27 cellular contexts compared by ENCODE assay signal in the genomic region with DNA sequence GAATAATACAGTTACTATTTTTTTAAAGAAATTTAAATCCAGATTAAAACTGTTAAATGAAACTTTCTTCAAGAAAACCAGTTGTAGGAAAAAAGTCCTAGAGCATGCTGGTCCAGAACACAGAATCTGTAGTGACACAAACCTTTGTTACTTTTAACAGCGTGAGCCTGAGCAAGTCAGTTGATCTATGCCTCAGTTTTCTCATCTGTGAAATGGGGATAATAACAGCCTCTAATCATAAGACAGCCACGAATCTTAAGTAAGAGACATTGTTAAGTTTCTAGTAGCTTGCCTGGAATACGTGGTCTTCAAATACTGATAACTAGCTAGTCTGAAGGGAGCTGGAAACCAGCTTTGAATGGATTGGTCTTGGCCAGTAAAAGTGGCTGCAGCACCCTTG.
DNase-seq lines count a peak whose midpoint lies in the region; ATAC-seq, FAIRE-seq and TF ChIP-seq lines count a peak whose summit lies in the region.
"Had no signal": no experiment of that assay in that cellular context is flagged by ENCODE, and none has a peak within 500 bp of the region (broad histone marks: within the 10 kb centered on the region; RNA-seq: fewer than 3 reads in every experiment).

No MANE protein-coding gene starts in this region.

- BruUV-seq in IMR-90 (replicated peaks; lab: Mats Ljungman, UMichigan) (no TSS peak), K562 (replicated peaks; lab: Mats Ljungman, UMichigan) (no TSS peak)

- H3K27me3 ChIP-seq in IMR-90 (ENCODE audit: control insufficient read depth, insufficient read depth, low read length) (no peaks in the 10 kb centered on the region), K562 (ENCODE audit: control insufficient read depth in 2 of 2, insufficient read depth in 2 of 2, low read length in 2 of 2) (no peaks in the 10 kb centered on the region), mesenchymal stem cell (ENCODE audit: control insufficient read depth in 1 of 2, insufficient read depth in 1 of 2, low read length in 2 of 2) (no peaks in the 10 kb centered on the region)
- H3K27me3 ChIP-seq: BE2C, BLaER1 had no signal

- H3K9me3 ChIP-seq in IMR-90 (ENCODE audit: control insufficient read depth, insufficient read depth, low read length) = no peaks in the 10 kb centered on the region
- H3K9me3 ChIP-seq in K562 (replicated peaks; ENCODE audit: control insufficient read depth, insufficient read depth, low read depth, low read length) = no peaks in the 10 kb centered on the region
- H3K9me3 ChIP-seq in mesenchymal stem cell (ENCODE audit: control insufficient read depth, low read length) = no peaks in the 10 kb centered on the region
- H3K9me3 ChIP-seq: BE2C, BLaER1 had no signal

- no peak overlapping the region for H3K4me2 ChIP-seq in IMR-90 (ENCODE audit: low read depth, low read length)
- H3K4me2 ChIP-seq in K562 (ENCODE audit: insufficient read depth, low read length) = no peak overlapping the region
- H3K4me2 ChIP-seq in mesenchymal stem cell (ENCODE audit: low read length, poor library complexity, severe bottlenecking) = no peak overlapping the region
- H3K4me2 ChIP-seq: BLaER1 had no signal

- no peak overlapping the region for H3K27ac Mint-ChIP-seq in osteocyte (ENCODE audit: unreplicated experiment)
- H3K27ac Mint-ChIP-seq: CD14-positive monocyte; CD4-positive, alpha-beta memory T cell; CD4-positive, CD25-positive, alpha-beta regulatory T cell had no signal

- H4K8ac ChIP-seq in IMR-90 (ENCODE audit: low read depth in 2 of 2, low read length in 2 of 2) (no peak overlapping the region; a peak in 1 of 4 replicates), mesenchymal stem cell (ENCODE audit: low read length) (peak overlapping the region; percentile 85)

- H2BK15ac ChIP-seq in IMR-90 (ENCODE audit: low read depth, low read length) (0 out of 3 replicates have a peak overlapping the region, but pooled peaks have one; percentile 4), mesenchymal stem cell (ENCODE audit: low read depth, poor library complexity, severe bottlenecking) (no peak overlapping the region)

- FAIRE-seq in HTR-8/SVneo (lab: Jason Lieb, UNC) (peak; percentile 28), K562 (lab: Jason Lieb, UNC) (no peak)
- FAIRE-seq: A204.1, GM12878, GM18507 had no signal

- H2AFZ ChIP-seq in IMR-90 (replicated peaks; ENCODE audit: low read length, poor library complexity) (no peak overlapping the region), K562 (ENCODE audit: low read depth, low read length) (no peak overlapping the region), mesenchymal stem cell (ENCODE audit: low read depth, low read length) (no peak overlapping the region)

- dilution Hi-C loops in IMR-90 (cut with HindIII; ENCODE audit: low sequenced_read_pairs, unreplicated experiment) = no loop called here

- no peak overlapping the region for H4K5ac ChIP-seq in IMR-90 (ENCODE audit: low read depth, low read length)

- H4K91ac ChIP-seq in IMR-90 (ENCODE audit: insufficient read depth, low read depth, low read length) = no peak overlapping the region; the same call in 1 of the 2 replicates
- H4K91ac ChIP-seq in mesenchymal stem cell (ENCODE audit: low read length) = peak overlapping the region; percentile 93

- POLR2A ChIA-PET in IMR-90 (lab: Charles Lee; ENCODE audit: unreplicated experiment) (no interaction called here), K562 (lab: Yijun Ruan, JAX) (no interaction called here)

- H3K14ac ChIP-seq in IMR-90 (replicated peaks; ENCODE audit: low read depth, low read length) (0 out of 2 replicates have a peak overlapping the region, but pooled peaks have one; percentile 28), mesenchymal stem cell (ENCODE audit: low read length in 2 of 2) (no peak overlapping the region)

- H2BK5ac ChIP-seq in IMR-90 (ENCODE audit: low read depth, low read length, poor library complexity, severe bottlenecking) (no peak overlapping the region), mesenchymal stem cell (ENCODE audit: low read depth, low read length, poor library complexity, severe bottlenecking) (no peak overlapping the region)

- no peak overlapping the region for H3K4me3 Mint-ChIP-seq in osteocyte (ENCODE audit: unreplicated experiment)
- H3K4me3 Mint-ChIP-seq: CD14-positive monocyte; CD4-positive, alpha-beta memory T cell; CD4-positive, CD25-positive, alpha-beta regulatory T cell; CD8-positive, alpha-beta memory T cell had no signal

- H3K9me1 ChIP-seq in IMR-90 (ENCODE audit: insufficient read depth, low read length) (peaks cover 26% of the 10 kb centered on the region), K562 (ENCODE audit: control insufficient read depth, insufficient read depth, low read length) (no peaks in the 10 kb centered on the region)

- no peak overlapping the region for H3K27ac ChIP-seq in IMR-90 (ENCODE audit: insufficient read depth, low read length)
- H3K27ac ChIP-seq in K562 (ENCODE audit: extremely low read depth, low read depth, low read length) = no peak overlapping the region
- H3K27ac ChIP-seq in mesenchymal stem cell (ENCODE audit: low read length, poor library complexity, severe bottlenecking) = no peak overlapping the region
- H3K27ac ChIP-seq: BLaER1 had no signal

- H3K36me3 Mint-ChIP-seq in osteocyte (ENCODE audit: unreplicated experiment) = no peaks in the 10 kb centered on the region
- H3K36me3 Mint-ChIP-seq: CD14-positive monocyte; CD4-positive, alpha-beta memory T cell; CD4-positive, CD25-positive, alpha-beta regulatory T cell; CD8-positive, alpha-beta memory T cell had no signal

- peak overlapping the region; percentile 3 for H2AK5ac ChIP-seq in IMR-90 (ENCODE audit: low read depth, low read length)
- peak overlapping the region; percentile 4 for H2AK5ac ChIP-seq in mesenchymal stem cell (ENCODE audit: low read length, severe bottlenecking)

- H2BK12ac ChIP-seq in mesenchymal stem cell (ENCODE audit: low read length in 2 of 2) = peak overlapping the region; percentile 75 to 96

- no peaks in the 10 kb centered on the region for H3K9me3 Mint-ChIP-seq in osteocyte (ENCODE audit: unreplicated experiment)
- H3K9me3 Mint-ChIP-seq: CD8-positive, alpha-beta memory T cell had no signal

- no peak for TF ChIP-seq EP300 in K562 (IDR thresholded peaks at IDR 0.05; ENCODE audit: low read length)

- no peak overlapping the region for H3K9ac ChIP-seq in IMR-90 (ENCODE audit: low read depth, low read length)
- H3K9ac ChIP-seq in K562 (ENCODE audit: insufficient read depth in 1 of 2, low read depth in 2 of 2, low read length in 2 of 2) = no peak overlapping the region
- no peak overlapping the region for H3K9ac ChIP-seq in mesenchymal stem cell (ENCODE audit: low read length)
- H3K9ac ChIP-seq: BLaER1 had no signal

- H3K4ac ChIP-seq in IMR-90 (ENCODE audit: low read depth, low read length) (no peak overlapping the region), mesenchymal stem cell (ENCODE audit: low read depth in 1 of 2, low read length in 2 of 2) (peak overlapping the region; percentile 68 to 77)

- H2AK9ac ChIP-seq in IMR-90 (replicated peaks; ENCODE audit: low read depth, low read length, poor library complexity) = no peak overlapping the region

- TF ChIP-seq RAD21 in IMR-90 (IDR thresholded peaks at IDR 0.05; ENCODE audit: low read length) = no peak
- no peak for TF ChIP-seq RAD21 in K562 (CRISPR knock-in tag; conservative IDR thresholded peaks at IDR 0.05 in 1 of 2, IDR thresholded peaks at IDR 0.05 in 1 of 2)

- ATAC-seq in IMR-90 (ENCODE audit: low read depth) (no peak), K562 (no peak)
- ATAC-seq: GM12878 had no signal

- 0 out of 2 replicates have a peak, but pooled peaks cover 1% of the 10 kb centered on the region for H3K36me3 ChIP-seq in IMR-90 (ENCODE audit: control insufficient read depth, insufficient read depth, low read length)
- H3K36me3 ChIP-seq in K562 (ENCODE audit: control insufficient read depth, insufficient read depth, low read length) = no peaks in the 10 kb centered on the region
- peaks cover 3% of the 10 kb centered on the region in 2 experiments for H3K36me3 ChIP-seq in mesenchymal stem cell (ENCODE audit: control insufficient read depth in 1 of 2, insufficient read depth in 2 of 2, low read depth in 1 of 2, low read length in 2 of 2)
- H3K36me3 ChIP-seq: BE2C, BLaER1 had no signal

- H4K20me1 ChIP-seq in IMR-90 (ENCODE audit: insufficient read depth, low read length) = peaks cover 5% of the 10 kb centered on the region; the same call in 1 of the 2 replicates
- H4K20me1 ChIP-seq in K562 (replicated peaks; ENCODE audit: control insufficient read depth, insufficient read depth, low read length) = no peaks in the 10 kb centered on the region
- H4K20me1 ChIP-seq: BLaER1 had no signal

- H3K79me1 ChIP-seq in IMR-90 (ENCODE audit: low read depth in 1 of 2, low read length in 2 of 2) (peaks cover 0 to 28% of the 10 kb centered on the region in 2 experiments; a peak in 2 of 4 replicates), mesenchymal stem cell (replicated peaks; ENCODE audit: low read length, poor library complexity, severe bottlenecking) (peaks cover 26% of the 10 kb centered on the region)

- CTCF ChIA-PET in IMR-90 (lab: Yijun Ruan, JAX) = no interaction called here
- CTCF ChIA-PET in K562 (lab: Yijun Ruan, JAX; ENCODE audit: low intra/inter-chr PET ratio) = no interaction called here

- H3K4me1 ChIP-seq in IMR-90 (ENCODE audit: control insufficient read depth, insufficient read depth, low read length) (peaks cover 13% of the 10 kb centered on the region), K562 (replicated peaks in 1 of 2; ENCODE audit: control insufficient read depth in 2 of 2, insufficient read depth in 2 of 2, low read length in 2 of 2) (no peaks in the 10 kb centered on the region), mesenchymal stem cell (ENCODE audit: control insufficient read depth, insufficient read depth, low read depth, low read length) (peaks cover 28% of the 10 kb centered on the region)
- H3K4me1 ChIP-seq: BE2C, BLaER1 had no signal

- H3K4me1 Mint-ChIP-seq in osteocyte (ENCODE audit: unreplicated experiment) = peaks cover 21% of the 10 kb centered on the region
- H3K4me1 Mint-ChIP-seq: CD14-positive monocyte; CD4-positive, alpha-beta memory T cell; CD4-positive, CD25-positive, alpha-beta regulatory T cell; CD8-positive, alpha-beta memory T cell had no signal

- no peaks in the 10 kb centered on the region for H3K27me3 Mint-ChIP-seq in osteocyte (ENCODE audit: unreplicated experiment)

- no peak overlapping the region for H3K4me3 ChIP-seq in IMR-90 (ENCODE audit: insufficient read depth, low read depth, low read length)
- no peak overlapping the region for H3K4me3 ChIP-seq in K562
- no peak overlapping the region for H3K4me3 ChIP-seq in mesenchymal stem cell (ENCODE audit: insufficient read depth in 1 of 2, low read depth in 1 of 2, low read length in 2 of 2)
- H3K4me3 ChIP-seq: BLaER1, GM12878 had no signal

- DNase-seq in HTR-8/SVneo (ENCODE audit: insufficient read length, low spot score) (no peak), IMR-90 (no peak), K562 (ENCODE audit: extremely low read depth in 1 of 4, low spot score in 3 of 4) (no peak), mesenchymal stem cell (no peak), GM19240 (ENCODE audit: insufficient read length, low spot score) (no peak), osteocyte (ENCODE audit: extremely low spot score, unreplicated experiment) (no peak)
- DNase-seq in activated T-cell treated with anti-CD3 and anti-CD28 coated beads, Interleukin-2, amount 50 U/mL, for 1 hour = no peak
- DNase-seq: 8988T; ACHN; BE2C; C1 segment of cervical spinal cord; CD4-positive, alpha-beta memory T cell; CD4-positive, CD25-positive, alpha-beta regulatory T cell; CD8-positive, alpha-beta memory T cell; COR-L47; DMS 273 treated with DMSO at 0.1 percent for 48 hours; DMS153; DMS53; DMS79; DND-41; EL; GDM1 had no signal

- intact Hi-C loops in IMR-90 (cut with micrococcal nuclease) = no loop called here
- intact Hi-C loops in K562 (cut with micrococcal nuclease) = no loop called here

- TF ChIP-seq CTCF in IMR-90 (conservative IDR thresholded peaks at IDR 0.05; ENCODE audit: low read depth, low read length) (no peak), K562 (IDR thresholded peaks at IDR 0.05 in 2 of 3, conservative IDR thresholded peaks at IDR 0.05 in 1 of 3; ENCODE audit: insufficient read depth in 2 of 3, low read depth in 1 of 3, low read length in 3 of 3) (no peak), osteocyte (IDR thresholded peaks at IDR 0.05) (no peak)

- H2BK20ac ChIP-seq in IMR-90 (ENCODE audit: low read depth, low read length) = no peak overlapping the region

- no peaks in the 10 kb centered on the region for H3K79me2 ChIP-seq in K562 (ENCODE audit: control insufficient read depth, insufficient read depth, low read length)

- in situ Hi-C loops in IMR-90 (cut with MboI; ENCODE audit: low sequenced_read_pairs) = no loop called here
- in situ Hi-C loops in K562 (cut with MboI) = no loop called here

- H3K23ac ChIP-seq in IMR-90 (ENCODE audit: low read depth, low read length) = no peak overlapping the region
- no peak overlapping the region for H3K23ac ChIP-seq in mesenchymal stem cell (ENCODE audit: low read length in 2 of 2)

- no peak overlapping the region for H3K56ac ChIP-seq in IMR-90 (ENCODE audit: extremely low read depth, insufficient read depth, low read length)

- no peak overlapping the region for H3K18ac ChIP-seq in IMR-90 (ENCODE audit: low read depth, low read length)
- peak overlapping the region; percentile 22 to 78 for H3K18ac ChIP-seq in mesenchymal stem cell (ENCODE audit: low read depth in 1 of 2, low read length in 2 of 2)

- no peak for TF ChIP-seq POLR2A in IMR-90 (IDR thresholded peaks at IDR 0.05; ENCODE audit: low read depth, low read length)
- no peak for TF ChIP-seq POLR2A in K562 (conservative IDR thresholded peaks at IDR 0.05)

- no CpG with 5 or more reads among the region's 3 CpGs for WGBS in IMR-90 (ENCODE audit: extremely low coverage in 2 of 2, insufficient read length in 1 of 2), 2 experiments
- 0% methylated on average over 3 of the region's 3 CpGs for WGBS in K562 (ENCODE audit: insufficient coverage, low coverage, missing lambda C conversion rate)
- WGBS in mesenchymal stem cell = 98% methylated on average over 3 of the region's 3 CpGs

- H2BK120ac ChIP-seq in IMR-90 (ENCODE audit: low read depth, low read length) (no peak overlapping the region), mesenchymal stem cell (ENCODE audit: low read depth, low read length) (peak overlapping the region; percentile 64)
